10 cellular contexts compared by ENCODE assay signal in genomic region chr3:128217702-128218475, GRCh38.
DNase-seq lines count a peak whose midpoint lies in the region; ATAC-seq and TF ChIP-seq lines count a peak whose summit lies in the region.
"Had no signal": no experiment of that assay in that cellular context is flagged by ENCODE, and none has a peak within 500 bp of the region (broad histone marks: within the 10 kb centered on the region; RNA-seq: fewer than 3 reads in every experiment).

No MANE protein-coding gene starts in this region.

- intact Hi-C loops in head of caudate nucleus (cut with DNase I), result no loop called here

- DNase-seq in GM19240 (ENCODE audit: insufficient read length, low spot score) (peak; percentile 10), NCI-H69 (lab: John Stamatoyannopoulos, UW) (peak; percentile 12), fibroblast of pulmonary artery (ENCODE audit: low read depth) (peak; percentile 74), WERI-Rb-1 (no peak), epidermal melanocyte (ENCODE audit: insufficient read length, low spot score) (no peak), head of caudate nucleus (no peak)
- DNase-seq: NCI-H2171 treated with DMSO at 0.1 percent for 48 hours; stimulated activated CD4-positive, alpha-beta T cell treated with anti-CD3 and anti-CD28 coated beads, Interleukin-2, amount 100 ng/mL, for 24 hours had no signal

- no peaks in the 10 kb centered on the region for H3K27me3 ChIP-seq in WERI-Rb-1 (ENCODE audit: insufficient read depth, low read depth, severe bottlenecking)

- TF ChIP-seq CTCF in C4-2B (conservative IDR thresholded peaks at IDR 0.05), result no peak
- TF ChIP-seq CTCF in fibroblast of pulmonary artery (IDR thresholded peaks at IDR 0.05; ENCODE audit: low read length, missing control alignments), result no peak
- no peak for TF ChIP-seq CTCF in WERI-Rb-1 (IDR thresholded peaks at IDR 0.05; ENCODE audit: low read depth, low read length)

- H3K9me3 ChIP-seq in WERI-Rb-1 (ENCODE audit: severe bottlenecking), result peaks cover 2% of the 10 kb centered on the region

- ATAC-seq in HG03280 (IDR thresholded peaks at IDR 0.05; ENCODE audit: unreplicated experiment), result no peak

- H3K27ac ChIP-seq in C4-2B (peak overlapping the region; percentile 12; the same call in 1 of the 2 replicates), WERI-Rb-1 (no peak overlapping the region)

- no peaks in the 10 kb centered on the region for H3K36me3 ChIP-seq in WERI-Rb-1

- H3K4me3 ChIP-seq in fibroblast of pulmonary artery (replicated peaks; ENCODE audit: low read depth, low read length) (no peak overlapping the region), WERI-Rb-1 (ENCODE audit: low read depth, low read length) (no peak overlapping the region)

Comparison
In these comparisons a context has a peak if more than half of its experiments do, and no peak if none do; other contexts are left out.
1. DNase-seq: peak in GM19240 (single experiment), NCI-H69 (single experiment) and fibroblast of pulmonary artery (single experiment); none in WERI-Rb-1 (single experiment), epidermal melanocyte (single experiment) and head of caudate nucleus (0 of 42).